In the genomic region with DNA sequence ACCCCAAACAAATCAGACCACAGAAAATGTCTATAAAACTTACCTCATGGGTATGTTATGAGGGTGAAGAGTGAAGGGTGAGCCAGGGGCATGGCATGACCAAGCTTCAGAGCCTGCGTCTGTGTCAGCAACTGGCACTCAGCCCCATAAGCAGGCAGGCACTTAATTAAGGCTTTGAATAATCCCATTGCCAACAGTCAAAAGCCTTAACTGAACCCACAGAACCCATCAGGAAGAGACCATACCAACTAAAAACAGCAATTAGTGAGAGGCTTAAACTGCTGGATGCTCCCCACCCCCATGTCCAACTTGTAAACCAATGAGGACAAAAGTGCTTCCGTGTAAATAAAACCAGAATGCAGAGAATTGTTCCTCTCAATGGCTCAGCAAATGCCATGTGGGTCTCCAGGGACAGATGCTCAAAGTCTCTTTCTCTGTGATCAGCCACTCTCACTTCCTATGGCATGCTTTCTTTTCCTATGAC, we compare ENCODE assay signal across 8 cellular contexts.
DNase-seq lines count a peak whose midpoint lies in the region; ATAC-seq and TF ChIP-seq lines count a peak whose summit lies in the region.
"Had no signal": no experiment of that assay in that cellular context is flagged by ENCODE, and none has a peak within 500 bp of the region (broad histone marks: within the 10 kb centered on the region; RNA-seq: fewer than 3 reads in every experiment).

No MANE protein-coding gene starts in this region.

- TF ChIP-seq POLR2A in adrenal gland (IDR thresholded peaks at IDR 0.05) = no peak

- no peaks in the 10 kb centered on the region for H3K36me3 ChIP-seq in adrenal gland (replicated peaks in 1 of 2)

- no peak for ATAC-seq in GM21381 (IDR thresholded peaks at IDR 0.05; ENCODE audit: unreplicated experiment)
- ATAC-seq in GM19397 (IDR thresholded peaks at IDR 0.05; ENCODE audit: unreplicated experiment) = no peak
- ATAC-seq: activated CD8-positive, alpha-beta memory T cell treated with anti-CD3 and anti-CD28 coated beads, Interleukin-2, amount 10 ng/mL, durations not matched to agents 7 days and 5 days had no signal

- TF ChIP-seq CTCF in adrenal gland (IDR thresholded peaks at IDR 0.05) = no peak

- no peaks in the 10 kb centered on the region for H3K27me3 ChIP-seq in adrenal gland

- H3K27ac ChIP-seq in epithelial cell of prostate (peak overlapping the region; percentile 23), substantia nigra (ENCODE audit: low read depth, low read length, poor library complexity, severe bottlenecking) (peak overlapping the region; percentile 60), adrenal gland (no peak overlapping the region)

- H3K9me3 ChIP-seq in adrenal gland (replicated peaks in 1 of 3) = no peaks in the 10 kb centered on the region

- DNase-seq in HT-29 (ENCODE audit: low spot score) (peak; percentile 76), NCI-H345 (lab: John Stamatoyannopoulos, UW) (peak; percentile 71), epithelial cell of prostate (ENCODE audit: low read depth, low spot score) (peak; percentile 65), substantia nigra (lab: John Stamatoyannopoulos, UW) (peak in 12 of 49 donors; percentile 2 to 39 (median 7)), adrenal gland (no peak)
- DNase-seq: activated CD8-positive, alpha-beta memory T cell treated with anti-CD3 and anti-CD28 coated beads, Interleukin-2, amount 10 ng/mL, durations not matched to agents 7 days and 5 days had no signal

- H3K4me3 ChIP-seq in adrenal gland = no peak overlapping the region

- intact Hi-C loops in adrenal gland (cut with DNase I) = no loop called here

- 25 to 36% (median 33%) methylated on average over 2 of the region's 2 CpGs for WGBS in adrenal gland, 4 donors

- no peaks in the 10 kb centered on the region for H3K4me1 ChIP-seq in adrenal gland (replicated peaks in 1 of 2)

Comparison
In these comparisons a context has a peak if more than half of its experiments do, and no peak if none do; other contexts are left out.
1. DNase-seq: peak in HT-29 (single experiment), NCI-H345 (single experiment) and epithelial cell of prostate (single experiment); none in adrenal gland (0 of 7).
2. H3K27ac ChIP-seq: peak in epithelial cell of prostate (single experiment) and substantia nigra (single experiment); none in adrenal gland (0 of 5).